ENCODE assay signal across 8 cellular contexts in the genomic region with DNA sequence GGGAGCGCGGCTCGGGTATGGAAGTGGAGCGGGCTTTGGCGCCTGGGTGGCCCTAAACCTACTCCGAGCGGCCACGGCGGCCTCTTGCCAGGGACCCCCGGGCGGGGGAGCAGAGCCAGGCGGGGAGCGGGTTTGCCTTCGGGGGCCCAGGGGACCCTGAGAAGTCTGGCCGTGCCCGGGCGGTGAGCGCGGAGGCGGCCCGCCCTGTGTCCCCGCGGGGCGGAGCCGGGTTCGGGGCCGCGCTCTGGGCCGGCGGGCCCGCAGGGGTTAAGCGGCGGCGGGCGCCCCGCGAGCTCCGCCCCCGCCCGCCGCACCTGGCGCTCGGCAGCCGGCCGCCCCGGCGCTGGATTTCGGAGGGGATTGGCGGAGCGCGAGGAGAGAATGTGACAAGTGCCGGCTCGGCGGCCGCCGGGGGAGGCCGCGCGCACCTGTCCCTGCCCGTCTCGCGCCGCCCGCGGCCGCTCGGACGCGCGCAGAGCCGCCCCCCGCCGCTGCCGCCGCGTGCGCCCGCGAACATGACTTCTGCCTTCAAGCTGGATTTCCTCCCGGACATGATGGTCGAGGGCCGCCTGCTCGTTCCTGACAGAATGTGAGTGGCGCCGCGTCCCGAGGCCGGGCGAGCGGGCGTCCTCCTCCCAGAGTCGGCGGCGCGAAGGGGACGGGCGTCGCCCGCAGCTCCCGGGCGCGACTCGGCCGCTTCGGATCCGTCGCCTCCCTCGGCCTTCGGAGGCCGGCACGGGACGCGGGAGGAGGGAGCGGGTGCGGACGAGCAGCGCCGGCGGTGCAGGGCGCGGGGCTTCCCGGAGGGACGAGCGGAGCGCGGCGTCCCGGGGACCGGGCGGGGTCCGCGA. TPM values are rescaled to one million over a fixed set of nuclear protein-coding genes. Genes with fewer than 3 reads are reported as not detected.
DNase-seq lines count a peak whose midpoint lies in the region; ATAC-seq and TF ChIP-seq lines count a peak whose summit lies in the region.

A gene (plus strand): TSS at position 298 of the 851 bp plus-strand sequence. CDS start 218 bp downstream, at position 516.

- peak within 1 kb of the TSS; percentile 80 for H3K4me3 ChIP-seq in colonic mucosa
- peak within 1 kb of the TSS; percentile 51 to 56 for H3K4me3 ChIP-seq in left lung

- H3K27ac ChIP-seq in colonic mucosa (peak within 1 kb of the TSS; percentile 83), left lung (peak within 1 kb of the TSS; percentile 82 to 83)

- TF ChIP-seq CTCF in colonic mucosa (IDR thresholded peaks at IDR 0.05) (no peak), left lung (IDR thresholded peaks at IDR 0.05) (no peak)

- DNase-seq in C1 segment of cervical spinal cord (lab: John Stamatoyannopoulos, UW) = peak in 9 of 14 donors; percentile 27 to 83 (median 60)
- DNase-seq in HK-2 (ENCODE audit: unreplicated experiment) = peak; percentile 14
- peak; percentile 33 for DNase-seq in activated CD4-positive, alpha-beta T cell treated with anti-CD3 and anti-CD28 coated beads for 1 hour
- DNase-seq in colonic mucosa = peak; percentile 79
- DNase-seq in left lung = peak; percentile 79 to 91
- DNase-seq in stimulated activated CD4-positive, alpha-beta T cell treated with anti-CD3 and anti-CD28 coated beads, Interleukin-4, amount 100 ng/mL, for 1 hour = peak; percentile 63
- no peak for DNase-seq in Ammon's horn (ENCODE audit: low spot score)

- H3K9me3 ChIP-seq in colonic mucosa = no peaks in the 10 kb centered on the region
- no peaks in the 10 kb centered on the region for H3K9me3 ChIP-seq in left lung

- intact Hi-C loops in colonic mucosa (cut with DNase I) (no loop called here), left lung (cut with DNase I) (no loop called here)

- ATAC-seq in GM19438 (IDR thresholded peaks at IDR 0.05; ENCODE audit: low read depth, unreplicated experiment) = peak; percentile 75
- ATAC-seq in left lung = peak; percentile 81

- H3K27me3 ChIP-seq in colonic mucosa (no peaks in the 10 kb centered on the region), left lung (peaks cover 2 to 88% of the 10 kb centered on the region in 2 donors)

- H3K36me3 ChIP-seq in colonic mucosa (no peaks in the 10 kb centered on the region), left lung (no peaks in the 10 kb centered on the region)

- H3K9ac ChIP-seq in colonic mucosa (ENCODE audit: low read depth in 2 of 2, low read length in 2 of 2) = peak within 1 kb of the TSS; percentile 77 to 80

- H3K4me1 ChIP-seq in colonic mucosa (no peaks in the 10 kb centered on the region), left lung (peaks cover 0 to 11% of the 10 kb centered on the region in 2 donors)

RNA-seq across cellular contexts. Expression of the gene that starts here (rescaled TPM):
- total RNA-seq in colonic mucosa (10 to 100 TPM; 30.2 to 34.4 TPM), left lung (100 to 1,000 TPM in 1 of 2 donors, 10 to 100 TPM in 1; 89.5 to 107 TPM)
